In genomic region chr3:61858054-61858453, GRCh38 we compare ENCODE assay signal across 9 cellular contexts.
DNase-seq lines count a peak whose midpoint lies in the region; ATAC-seq and TF ChIP-seq lines count a peak whose summit lies in the region.
"Had no signal": no experiment of that assay in that cellular context is flagged by ENCODE, and none has a peak within 500 bp of the region (broad histone marks: within the 10 kb centered on the region; RNA-seq: fewer than 3 reads in every experiment).

No MANE protein-coding gene starts in this region.

- H3K4me3 Mint-ChIP-seq in activated naive CD4-positive, alpha-beta T cell treated with anti-CD3 and anti-CD28 coated beads for 36 hours, result no peak overlapping the region
- H3K4me3 Mint-ChIP-seq: B cell had no signal

- no peaks in the 10 kb centered on the region for H3K27me3 ChIP-seq in thoracic aorta (replicated peaks; ENCODE audit: insufficient read depth)

- TF ChIP-seq CTCF in foreskin fibroblast (IDR thresholded peaks at IDR 0.05; ENCODE audit: low read depth, low read length), result peak; percentile 41
- TF ChIP-seq CTCF in thoracic aorta (IDR thresholded peaks at IDR 0.05), result peak; percentile 30

- intact Hi-C loops in activated naive CD4-positive, alpha-beta T cell treated with anti-CD3 and anti-CD28 coated beads for 36 hours (cut with micrococcal nuclease), result loop anchor here (1.0 to 10.0 kb wide), 2 partner anchors 77 to 330 kb away; no protein-coding TSS in a partner anchor

- no peaks in the 10 kb centered on the region for H3K9me3 ChIP-seq in thoracic aorta

- no peak overlapping the region for H3K27ac Mint-ChIP-seq in activated naive CD4-positive, alpha-beta T cell treated with anti-CD3 and anti-CD28 coated beads for 36 hours
- H3K27ac Mint-ChIP-seq: B cell had no signal

- ATAC-seq in thoracic aorta (ENCODE audit: insufficient number of reproducible peaks, low FRiP score, low read depth), result no peak

- peaks cover 28 to 71% of the 10 kb centered on the region in 2 donors for H3K4me1 ChIP-seq in thoracic aorta (ENCODE audit: control insufficient read depth in 1 of 2, low read depth in 2 of 2)

- no peaks in the 10 kb centered on the region for H3K4me1 Mint-ChIP-seq in activated naive CD4-positive, alpha-beta T cell treated with anti-CD3 and anti-CD28 coated beads for 36 hours (ENCODE audit: low read depth)
- H3K4me1 Mint-ChIP-seq: B cell had no signal

- no peak overlapping the region for H3K27ac ChIP-seq in thoracic aorta

- H3K4me3 ChIP-seq in foreskin fibroblast (ENCODE audit: low read depth in 1 of 2, low read length in 2 of 2) (no peak overlapping the region), thoracic aorta (no peak overlapping the region)

- H3K36me3 Mint-ChIP-seq in activated naive CD4-positive, alpha-beta T cell treated with anti-CD3 and anti-CD28 coated beads for 36 hours (ENCODE audit: low read depth), result no peaks in the 10 kb centered on the region

- no peaks in the 10 kb centered on the region for H3K9me3 Mint-ChIP-seq in activated naive CD4-positive, alpha-beta T cell treated with anti-CD3 and anti-CD28 coated beads for 36 hours

- CTCF ChIA-PET in activated naive CD4-positive, alpha-beta T cell treated with anti-CD3 and anti-CD28 coated beads for 36 hours (lab: Charles Lee), result interaction anchor here (0.7 kb wide), 1 partner anchor 178 kb away, joined by 3 read pairs; no protein-coding TSS in a partner anchor

- DNase-seq in NCI-H1417 (lab: John Stamatoyannopoulos, UW), result peak in 2 of 3 experiments; percentile 0 to 27
- DNase-seq in NCI-H1417 treated with DMSO at 0.1 percent for 48 hours (lab: John Stamatoyannopoulos, UW), result no peak
- peak; percentile 40 for DNase-seq in OCI-M1 (lab: John Stamatoyannopoulos, UW)
- DNase-seq in foreskin fibroblast, result peak in 1 of 2 donors; percentile 51
- DNase-seq in thoracic aorta (ENCODE audit: low spot score), result no peak
- no peak for DNase-seq in activated naive CD4-positive, alpha-beta T cell treated with anti-CD3 and anti-CD28 coated beads for 36 hours
- no peak for DNase-seq in dedifferentiated amniotic fluid mesenchymal stem cell (ENCODE audit: extremely low spot score)
- no peak for DNase-seq in mesenteric fat pad (ENCODE audit: low spot score)

- no peaks in the 10 kb centered on the region for H3K36me3 ChIP-seq in thoracic aorta

- peaks cover 9% of the 10 kb centered on the region for H3K27me3 Mint-ChIP-seq in activated naive CD4-positive, alpha-beta T cell treated with anti-CD3 and anti-CD28 coated beads for 36 hours (ENCODE audit: low read depth)
- H3K27me3 Mint-ChIP-seq: B cell had no signal

Comparison
In these comparisons a context has a peak if more than half of its experiments do, and no peak if none do; other contexts are left out.
1. DNase-seq: peak in NCI-H1417 (2 of 3) and OCI-M1 (single experiment); none in NCI-H1417 treated with DMSO at 0.1 percent for 48 hours (single experiment), thoracic aorta (single experiment), activated naive CD4-positive, alpha-beta T cell treated with anti-CD3 and anti-CD28 coated beads for 36 hours (single experiment), dedifferentiated amniotic fluid mesenchymal stem cell (single experiment) and mesenteric fat pad (single experiment).